In genomic region chr6:71585472-71585871, GRCh38 we compare ENCODE assay signal across 1 cellular context.
TF ChIP-seq lines count a peak whose summit lies in the region.

No MANE protein-coding gene starts in this region.

TF ChIP-seq in H1, 55 proteins besides CTCF, POLR2A, EP300 and RAD21:
- TF ChIP-seq SRF (IDR thresholded peaks at IDR 0.05; ENCODE audit: low read depth, low read length), result no peak
- TF ChIP-seq SP1 (IDR thresholded peaks at IDR 0.05; ENCODE audit: low read depth, low read length), result no peak
- TF ChIP-seq GABPA (IDR thresholded peaks at IDR 0.05; ENCODE audit: borderline replicate concordance, insufficient read depth, low read length), result no peak
- no peak for TF ChIP-seq CREB1 (IDR thresholded peaks at IDR 0.05)
- no peak for TF ChIP-seq BCL11A (IDR thresholded peaks at IDR 0.05; ENCODE audit: low read depth in 2 of 2, low read length in 2 of 2)
- no peak for TF ChIP-seq ASH2L (IDR thresholded peaks at IDR 0.05; ENCODE audit: low read length)
- TF ChIP-seq RXRA (IDR thresholded peaks at IDR 0.05; ENCODE audit: insufficient read depth, low read depth, low read length), result no peak
- no peak for TF ChIP-seq NANOG (IDR thresholded peaks at IDR 0.05; ENCODE audit: insufficient read depth, low read depth, low read length, poor library complexity, severe bottlenecking)
- TF ChIP-seq PHF8 (conservative IDR thresholded peaks at IDR 0.05; ENCODE audit: low read depth, low read length), result no peak
- no peak for TF ChIP-seq E2F6 (IDR thresholded peaks at IDR 0.05)
- no peak for TF ChIP-seq TCF12 (IDR thresholded peaks at IDR 0.05; ENCODE audit: low read depth, low read length)
- no peak for TF ChIP-seq KDM1A (IDR thresholded peaks at IDR 0.05; ENCODE audit: borderline replicate concordance, low read length)
- TF ChIP-seq CBX8 (IDR thresholded peaks at IDR 0.05; ENCODE audit: borderline replicate concordance, low read depth, low read length), result no peak
- no peak for TF ChIP-seq SAP30 (IDR thresholded peaks at IDR 0.05; ENCODE audit: insufficient read depth, insufficient replicate concordance, low read length)
- TF ChIP-seq ATF3 (IDR thresholded peaks at IDR 0.05; ENCODE audit: insufficient read depth, low read depth, low read length), result no peak
- TF ChIP-seq FOSL1 (IDR thresholded peaks at IDR 0.05; ENCODE audit: insufficient read depth, low read depth, low read length), result no peak
